In the genomic region with DNA sequence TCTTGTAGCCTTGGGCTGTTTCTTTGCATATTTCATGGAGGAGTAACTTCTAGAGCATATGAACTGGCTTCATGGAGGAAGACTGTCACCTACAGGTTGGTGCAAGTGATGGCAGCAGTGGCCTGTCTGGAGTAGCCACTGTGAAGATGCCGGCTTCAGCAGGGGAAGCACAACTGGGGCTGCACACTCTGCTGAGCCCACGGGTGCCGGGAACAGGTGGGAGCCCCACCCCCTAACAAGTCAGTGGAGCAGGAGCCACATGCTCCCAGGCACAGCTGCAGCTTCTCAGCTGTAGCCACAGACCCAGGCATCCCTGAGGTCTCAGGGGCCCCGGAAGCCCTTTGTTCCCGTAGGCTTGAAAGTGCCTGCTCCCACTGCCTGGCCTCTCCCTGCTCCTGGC, we compare ENCODE assay signal across 10 cellular contexts. TPM values are rescaled to one million over a fixed set of nuclear protein-coding genes. Genes with fewer than 3 reads are reported as not detected.
DNase-seq lines count a peak whose midpoint lies in the region; ATAC-seq, FAIRE-seq and TF ChIP-seq lines count a peak whose summit lies in the region.
"Had no signal": no experiment of that assay in that cellular context is flagged by ENCODE, and none has a peak within 500 bp of the region (broad histone marks: within the 10 kb centered on the region; RNA-seq: fewer than 3 reads in every experiment).

No MANE protein-coding gene starts in this region.

- no peak overlapping the region for H3K27ac ChIP-seq in SK-N-SH (ENCODE audit: low read depth in 2 of 2, low read length in 1 of 2)
- H3K27ac ChIP-seq in small intestine (ENCODE audit: low read depth in 1 of 2, low read length in 1 of 2) = no peak overlapping the region

- H2AFZ ChIP-seq in SK-N-SH (ENCODE audit: low read depth) = no peak overlapping the region

- H3F3A ChIP-seq in SK-N-SH (replicated peaks; ENCODE audit: insufficient read depth) = peaks cover 36% of the 10 kb centered on the region

- no peaks in the 10 kb centered on the region for H3K9me2 ChIP-seq in SK-N-SH

- H3K27me3 ChIP-seq in SK-N-SH (ENCODE audit: insufficient read depth) (no peaks in the 10 kb centered on the region), small intestine (ENCODE audit: control insufficient read depth in 2 of 2, insufficient read depth in 2 of 2, low read length in 2 of 2) (peaks cover 0 to 4% of the 10 kb centered on the region in 2 donors)

- H4K20me1 ChIP-seq in SK-N-SH (ENCODE audit: insufficient read depth) = no peaks in the 10 kb centered on the region

- H3K4me2 ChIP-seq in SK-N-SH = no peak overlapping the region

- peak; percentile 43 for TF ChIP-seq RAD21 in SK-N-SH (IDR thresholded peaks at IDR 0.05; ENCODE audit: low read length)

- no peak for TF ChIP-seq EP300 in SK-N-SH (IDR thresholded peaks at IDR 0.05; ENCODE audit: borderline replicate concordance in 1 of 2, low read depth in 1 of 2, low read length in 1 of 2)

- H3K9me3 ChIP-seq in SK-N-SH (peaks cover 6% of the 10 kb centered on the region), small intestine (ENCODE audit: control insufficient read depth, low read depth) (no peaks in the 10 kb centered on the region)

- WGBS in SK-N-SH (ENCODE audit: low lambda C conversion rate) = no CpG with 5 or more reads among the region's 5 CpGs
- WGBS in small intestine, 3 donors = 84 to 94% (median 84%) methylated on average over 5 of the region's 5 CpGs

- H3K79me2 ChIP-seq in SK-N-SH (ENCODE audit: insufficient read depth) = no peaks in the 10 kb centered on the region

- H3K36me3 ChIP-seq in SK-N-SH (replicated peaks in 1 of 2; ENCODE audit: control insufficient read depth in 1 of 2, insufficient read depth in 2 of 2, low read length in 1 of 2) = no peaks in the 10 kb centered on the region
- H3K36me3 ChIP-seq in small intestine (ENCODE audit: control insufficient read depth in 2 of 2, insufficient read depth in 2 of 2, low read length in 2 of 2) = no peaks in the 10 kb centered on the region

- CTCF ChIA-PET in SK-N-SH (lab: Yijun Ruan, JAX) = no interaction called here

- DNase-seq in SK-N-SH (no peak), NAMALWA (ENCODE audit: low spot score) (peak; percentile 53), epithelial cell of esophagus (ENCODE audit: low read depth) (peak; percentile 48), small intestine (peak; percentile 20), H4 (ENCODE audit: low spot score) (no peak), DMS 273 treated with DMSO at 0.1 percent for 48 hours (lab: John Stamatoyannopoulos, UW) (no peak)
- DNase-seq: RPMI8226 had no signal

- no peak for FAIRE-seq in small intestine (lab: Jason Lieb, UNC)

- TF ChIP-seq CTCF in SK-N-SH (IDR thresholded peaks at IDR 0.05) (peak; percentile 22), epithelial cell of esophagus (IDR thresholded peaks at IDR 0.05; ENCODE audit: insufficient read depth, low read depth, low read length, missing control alignments) (peak; percentile 38)

- no peak for ATAC-seq in SK-N-SH treated with all-trans-retinoic acid at 6 μM for 48 hours
- ATAC-seq in GM18867 (IDR thresholded peaks at IDR 0.05; ENCODE audit: unreplicated experiment) = no peak

- H3K4me1 ChIP-seq in SK-N-SH (ENCODE audit: control insufficient read depth in 1 of 2, insufficient read depth in 2 of 2, low read depth in 1 of 2, low read length in 1 of 2) (peaks cover 0 to 6% of the 10 kb centered on the region in 2 experiments; a peak in 1 of 4 replicates), small intestine (ENCODE audit: control insufficient read depth in 2 of 2, insufficient read depth in 1 of 2, low read depth in 1 of 2, low read length in 1 of 2) (no peaks in the 10 kb centered on the region)

- no peak overlapping the region for H3K9ac ChIP-seq in SK-N-SH

- H3K4me3 ChIP-seq in SK-N-SH (ENCODE audit: low read depth in 2 of 2, low read length in 1 of 2) = no peak overlapping the region
- no peak overlapping the region for H3K4me3 ChIP-seq in epithelial cell of esophagus (ENCODE audit: low read length)
- H3K4me3 ChIP-seq in small intestine (ENCODE audit: low read depth in 1 of 2, low read length in 2 of 2) = no peak overlapping the region

- POLR2A ChIA-PET in SK-N-SH (lab: Yijun Ruan, JAX) = no interaction called here

TF ChIP-seq in SK-N-SH, 30 proteins besides CTCF, POLR2A, EP300 and RAD21:
- TF ChIP-seq RCOR1 (IDR thresholded peaks at IDR 0.05; ENCODE audit: low read length) (no peak), NRF1 (IDR thresholded peaks at IDR 0.05; ENCODE audit: low read depth, low read length) (no peak), YY1 (IDR thresholded peaks at IDR 0.05; ENCODE audit: low read depth) (no peak), CHD2 (IDR thresholded peaks at IDR 0.05; ENCODE audit: low read length, partially characterized antibody) (no peak), MEF2A (IDR thresholded peaks at IDR 0.05; ENCODE audit: borderline replicate concordance, low read depth) (no peak)
TF ChIP-seq in SK-N-SH: peak in this region for 0.

TF ChIP-seq in SK-N-SH treated with all-trans-retinoic acid at 6 μM for 48 hours, 23 proteins besides CTCF, POLR2A, EP300 and RAD21 (continues in another document):
- no peak for TF ChIP-seq TCF4 (CRISPR knock-in tag; IDR thresholded peaks at IDR 0.05; ENCODE audit: borderline replicate concordance)
- TF ChIP-seq, protein P1, sequence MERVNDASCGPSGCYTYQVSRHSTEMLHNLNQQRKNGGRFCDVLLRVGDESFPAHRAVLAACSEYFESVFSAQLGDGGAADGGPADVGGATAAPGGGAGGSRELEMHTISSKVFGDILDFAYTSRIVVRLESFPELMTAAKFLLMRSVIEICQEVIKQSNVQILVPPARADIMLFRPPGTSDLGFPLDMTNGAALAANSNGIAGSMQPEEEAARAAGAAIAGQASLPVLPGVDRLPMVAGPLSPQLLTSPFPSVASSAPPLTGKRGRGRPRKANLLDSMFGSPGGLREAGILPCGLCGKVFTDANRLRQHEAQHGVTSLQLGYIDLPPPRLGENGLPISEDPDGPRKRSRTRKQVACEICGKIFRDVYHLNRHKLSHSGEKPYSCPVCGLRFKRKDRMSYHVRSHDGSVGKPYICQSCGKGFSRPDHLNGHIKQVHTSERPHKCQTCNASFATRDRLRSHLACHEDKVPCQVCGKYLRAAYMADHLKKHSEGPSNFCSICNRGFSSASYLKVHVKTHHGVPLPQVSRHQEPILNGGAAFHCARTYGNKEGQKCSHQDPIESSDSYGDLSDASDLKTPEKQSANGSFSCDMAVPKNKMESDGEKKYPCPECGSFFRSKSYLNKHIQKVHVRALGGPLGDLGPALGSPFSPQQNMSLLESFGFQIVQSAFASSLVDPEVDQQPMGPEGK (CRISPR knock-in tag; IDR thresholded peaks at IDR 0.05; ENCODE audit: borderline replicate concordance) = no peak
- no peak for TF ChIP-seq PPARA (CRISPR knock-in tag; IDR thresholded peaks at IDR 0.05; ENCODE audit: borderline replicate concordance)
- TF ChIP-seq SNAI2 (CRISPR knock-in tag; IDR thresholded peaks at IDR 0.05) = no peak
- no peak for TF ChIP-seq ISL1 (CRISPR knock-in tag; IDR thresholded peaks at IDR 0.05)
- no peak for TF ChIP-seq BACH2 (CRISPR knock-in tag; IDR thresholded peaks at IDR 0.05; ENCODE audit: borderline replicate concordance)
- no peak for TF ChIP-seq ZNF70 (CRISPR knock-in tag; IDR thresholded peaks at IDR 0.05)
- TF ChIP-seq GLIS3 (CRISPR knock-in tag; IDR thresholded peaks at IDR 0.05) = no peak
- TF ChIP-seq TOX (CRISPR knock-in tag; IDR thresholded peaks at IDR 0.05; ENCODE audit: borderline replicate concordance) = no peak
- TF ChIP-seq, protein P2, sequence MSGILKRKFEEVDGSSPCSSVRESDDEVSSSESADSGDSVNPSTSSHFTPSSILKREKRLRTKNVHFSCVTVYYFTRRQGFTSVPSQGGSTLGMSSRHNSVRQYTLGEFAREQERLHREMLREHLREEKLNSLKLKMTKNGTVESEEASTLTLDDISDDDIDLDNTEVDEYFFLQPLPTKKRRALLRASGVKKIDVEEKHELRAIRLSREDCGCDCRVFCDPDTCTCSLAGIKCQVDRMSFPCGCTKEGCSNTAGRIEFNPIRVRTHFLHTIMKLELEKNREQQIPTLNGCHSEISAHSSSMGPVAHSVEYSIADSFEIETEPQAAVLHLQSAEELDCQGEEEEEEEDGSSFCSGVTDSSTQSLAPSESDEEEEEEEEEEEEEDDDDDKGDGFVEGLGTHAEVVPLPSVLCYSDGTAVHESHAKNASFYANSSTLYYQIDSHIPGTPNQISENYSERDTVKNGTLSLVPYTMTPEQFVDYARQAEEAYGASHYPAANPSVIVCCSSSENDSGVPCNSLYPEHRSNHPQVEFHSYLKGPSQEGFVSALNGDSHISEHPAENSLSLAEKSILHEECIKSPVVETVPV (CRISPR knock-in tag; IDR thresholded peaks at IDR 0.05) = no peak
- TF ChIP-seq ZFP30 (CRISPR knock-in tag; IDR thresholded peaks at IDR 0.05) = no peak
- TF ChIP-seq, protein P3, sequence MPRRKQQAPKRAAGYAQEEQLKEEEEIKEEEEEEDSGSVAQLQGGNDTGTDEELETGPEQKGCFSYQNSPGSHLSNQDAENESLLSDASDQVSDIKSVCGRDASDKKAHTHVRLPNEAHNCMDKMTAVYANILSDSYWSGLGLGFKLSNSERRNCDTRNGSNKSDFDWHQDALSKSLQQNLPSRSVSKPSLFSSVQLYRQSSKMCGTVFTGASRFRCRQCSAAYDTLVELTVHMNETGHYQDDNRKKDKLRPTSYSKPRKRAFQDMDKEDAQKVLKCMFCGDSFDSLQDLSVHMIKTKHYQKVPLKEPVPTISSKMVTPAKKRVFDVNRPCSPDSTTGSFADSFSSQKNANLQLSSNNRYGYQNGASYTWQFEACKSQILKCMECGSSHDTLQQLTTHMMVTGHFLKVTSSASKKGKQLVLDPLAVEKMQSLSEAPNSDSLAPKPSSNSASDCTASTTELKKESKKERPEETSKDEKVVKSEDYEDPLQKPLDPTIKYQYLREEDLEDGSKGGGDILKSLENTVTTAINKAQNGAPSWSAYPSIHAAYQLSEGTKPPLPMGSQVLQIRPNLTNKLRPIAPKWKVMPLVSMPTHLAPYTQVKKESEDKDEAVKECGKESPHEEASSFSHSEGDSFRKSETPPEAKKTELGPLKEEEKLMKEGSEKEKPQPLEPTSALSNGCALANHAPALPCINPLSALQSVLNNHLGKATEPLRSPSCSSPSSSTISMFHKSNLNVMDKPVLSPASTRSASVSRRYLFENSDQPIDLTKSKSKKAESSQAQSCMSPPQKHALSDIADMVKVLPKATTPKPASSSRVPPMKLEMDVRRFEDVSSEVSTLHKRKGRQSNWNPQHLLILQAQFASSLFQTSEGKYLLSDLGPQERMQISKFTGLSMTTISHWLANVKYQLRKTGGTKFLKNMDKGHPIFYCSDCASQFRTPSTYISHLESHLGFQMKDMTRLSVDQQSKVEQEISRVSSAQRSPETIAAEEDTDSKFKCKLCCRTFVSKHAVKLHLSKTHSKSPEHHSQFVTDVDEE (CRISPR knock-in tag; IDR thresholded peaks at IDR 0.05) = no peak
- TF ChIP-seq ARNTL (CRISPR knock-in tag; IDR thresholded peaks at IDR 0.05; ENCODE audit: borderline replicate concordance, low read depth) = no peak
- TF ChIP-seq ZNF8 (CRISPR knock-in tag; IDR thresholded peaks at IDR 0.05) = no peak
- no peak for TF ChIP-seq ZC3H10 (CRISPR knock-in tag; IDR thresholded peaks at IDR 0.05)

RNA-seq across cellular contexts. Expression of a gene that starts 43.2 kb away (rescaled TPM):
- polyA plus RNA-seq in SK-N-SH (2012; rRNA removed) (not detected in 2 replicates), small intestine (not detected)
- 0.03 TPM in 1 of 2 replicates, not detected in the other for polyA plus RNA-seq in SK-N-SH (2012; cell fraction: cytosol; rRNA removed)
- not detected in 2 replicates for polyA plus RNA-seq in SK-N-SH (2012; cell fraction: nucleus; rRNA removed)
- not detected in 2 replicates for total RNA-seq in H4 (2014; rRNA removed; shearing (Covaris generic))
- total RNA-seq: CD4-positive, alpha-beta memory T cell had no signal
- polyA plus RNA-seq: CD4-positive, alpha-beta memory T cell had no signal

Comparison
In these comparisons a context has a peak if more than half of its experiments do, and no peak if none do; other contexts are left out.
1. DNase-seq: peak in NAMALWA (single experiment), epithelial cell of esophagus (single experiment) and small intestine (single experiment); none in SK-N-SH (single experiment), H4 (single experiment) and DMS 273 treated with DMSO at 0.1 percent for 48 hours (single experiment).